In genomic region chr7:98404840-98405239, GRCh38 we compare ENCODE assay signal across 25 cellular contexts.
"Had no signal": no experiment of that assay in that cellular context is flagged by ENCODE, and none has a peak within 500 bp of the region (broad histone marks: within the 10 kb centered on the region; RNA-seq: fewer than 3 reads in every experiment).

No MANE protein-coding gene starts in this region.

- H3K27ac Mint-ChIP-seq: effector memory CD8-positive, alpha-beta T cell; nephron progenitor cell; stimulated activated effector memory CD8-positive, alpha-beta T cell treated with anti-CD3 and anti-CD28 coated beads, Interleukin-12 subunit alpha, Interleukin-12 subunit beta, amount 100 ng/mL, for 72 hours had no signal

- H3K27ac ChIP-seq: epithelial cell of prostate, gastrocnemius medialis, prostate gland, right atrium auricular region, stomach, thyroid gland, vagina had no signal

- H3K4me1 ChIP-seq: prostate gland, thyroid gland had no signal

- ATAC-seq: effector memory CD8-positive, alpha-beta T cell; esophagus mucosa; gastrocnemius medialis; naive thymus-derived CD8-positive, alpha-beta T cell; sciatic nerve; stimulated activated effector memory CD8-positive, alpha-beta T cell treated with anti-CD3 and anti-CD28 coated beads, Interleukin-12 subunit alpha, Interleukin-12 subunit beta, amount 100 ng/mL, for 72 hours had no signal

- H3K36me3 ChIP-seq: gastrocnemius medialis, prostate gland, right atrium auricular region, stomach, thyroid gland, vagina had no signal

- H3K9me3 ChIP-seq: gastrocnemius medialis, prostate gland, right atrium auricular region, stomach, thyroid gland, vagina had no signal

- H3K4me1 Mint-ChIP-seq: stimulated activated effector memory CD8-positive, alpha-beta T cell treated with anti-CD3 and anti-CD28 coated beads, Interleukin-12 subunit alpha, Interleukin-12 subunit beta, amount 100 ng/mL, for 72 hours had no signal

- H3K9me3 Mint-ChIP-seq: effector memory CD8-positive, alpha-beta T cell; naive thymus-derived CD8-positive, alpha-beta T cell; nephron progenitor cell; stimulated activated effector memory CD8-positive, alpha-beta T cell treated with anti-CD3 and anti-CD28 coated beads, Interleukin-12 subunit alpha, Interleukin-12 subunit beta, amount 100 ng/mL, for 72 hours had no signal

- H3K4me3 ChIP-seq: gastrocnemius medialis, lung, prostate gland, right atrium auricular region, smooth muscle cell, stomach, thyroid gland, vagina had no signal

- DNase-seq: cortex of kidney; effector memory CD8-positive, alpha-beta T cell; foreskin fibroblast; gastrocnemius medialis; head of caudate nucleus; mesenchymal stem cell; naive thymus-derived CD8-positive, alpha-beta T cell; nephron progenitor cell; nucleus accumbens; stimulated activated CD4-positive, alpha-beta T cell treated with anti-CD3 and anti-CD28 coated beads, Interleukin-12 subunit alpha, Interleukin-12 subunit beta, amount 100 ng/mL, for 4 hours; stimulated activated CD4-positive, alpha-beta T cell treated with anti-CD3 and anti-CD28 coated beads, Interleukin-2, amount 100 ng/mL, for 24 hours; stimulated activated CD4-positive, alpha-beta T cell treated with anti-CD3 and anti-CD28 coated beads, Interleukin-4, amount 100 ng/mL, for 24 hours; stimulated activated naive CD4-positive, alpha-beta T cell treated with Interleukin-2 at 50 U/mL for 16 hours; stomach; thyroid gland; trophoblast cell had no signal

- H3K4me3 Mint-ChIP-seq: effector memory CD8-positive, alpha-beta T cell; naive thymus-derived CD8-positive, alpha-beta T cell; nephron progenitor cell; stimulated activated effector memory CD8-positive, alpha-beta T cell treated with anti-CD3 and anti-CD28 coated beads, Interleukin-12 subunit alpha, Interleukin-12 subunit beta, amount 100 ng/mL, for 72 hours had no signal

- H3K27me3 ChIP-seq: right atrium auricular region, thyroid gland, vagina had no signal

- H3K4me2 ChIP-seq: smooth muscle cell had no signal

- H3K36me3 Mint-ChIP-seq: naive thymus-derived CD8-positive, alpha-beta T cell; stimulated activated effector memory CD8-positive, alpha-beta T cell treated with anti-CD3 and anti-CD28 coated beads, Interleukin-12 subunit alpha, Interleukin-12 subunit beta, amount 100 ng/mL, for 72 hours had no signal
